8 cellular contexts compared by ENCODE assay signal in the genomic region with DNA sequence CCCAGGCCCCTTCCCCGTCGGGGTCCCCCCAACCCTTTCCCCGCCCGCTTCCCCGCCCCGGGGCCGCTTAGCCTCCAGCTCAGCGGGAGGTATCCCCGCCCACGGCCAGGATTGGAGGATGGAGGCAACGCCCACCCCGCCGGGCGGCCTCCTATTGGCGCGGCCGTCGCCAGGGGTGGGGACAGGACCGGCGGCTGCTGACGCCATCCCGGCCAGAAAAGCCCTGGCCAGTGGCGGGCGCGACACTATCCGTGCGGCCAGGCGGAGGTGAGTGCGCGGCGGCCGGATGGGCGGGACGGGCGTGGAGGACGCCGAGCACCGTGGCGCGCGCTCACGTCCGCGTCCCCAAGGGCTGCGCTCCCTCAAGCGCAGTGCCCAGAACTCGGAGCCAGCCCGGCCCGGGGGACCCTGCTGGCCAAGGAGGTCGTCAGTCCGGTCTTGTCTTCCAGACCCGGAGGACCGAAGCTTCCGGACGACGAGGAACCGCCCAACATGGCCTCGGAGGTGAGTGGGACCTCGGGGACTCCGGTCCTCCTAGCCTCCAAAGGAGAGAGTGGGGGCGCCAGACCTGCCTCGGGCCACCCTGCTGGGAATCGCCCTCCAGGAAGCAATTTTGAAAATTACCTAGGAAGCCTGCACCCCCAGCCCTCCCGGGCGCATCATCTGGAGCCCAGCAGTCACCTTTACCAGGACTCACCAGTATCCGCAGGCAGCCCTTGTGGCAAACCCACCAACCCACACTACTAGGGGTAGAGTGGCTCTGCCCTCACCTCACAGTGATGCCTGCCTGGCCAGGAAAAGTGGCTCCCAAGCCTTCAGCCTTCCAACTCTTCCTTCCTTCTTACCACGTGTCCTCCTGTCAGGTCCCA. TPM values are rescaled to one million over a fixed set of nuclear protein-coding genes. Genes with fewer than 3 reads are reported as not detected.
DNase-seq lines count a peak whose midpoint lies in the region; ATAC-seq, FAIRE-seq and TF ChIP-seq lines count a peak whose summit lies in the region.

Gene ASL, plus strand, starts transcription at position 230 of the 869 bp plus-strand sequence. Its CDS starts 263 bp downstream, at position 493.

- peak within 1 kb of the TSS; percentile 62 for H4K5ac ChIP-seq in H1 (ENCODE audit: insufficient read length, low read depth, low read length)
- no peak within 1 kb of the TSS for H4K5ac ChIP-seq in mesendoderm (ENCODE audit: low read length)

- H3K23ac ChIP-seq in H1 (ENCODE audit: insufficient read length) (no peak within 1 kb of the TSS), mesendoderm (ENCODE audit: low read length) (peak within 1 kb of the TSS; percentile 80)

- H3K36me3 Mint-ChIP-seq in activated CD8-positive, alpha-beta memory T cell treated with anti-CD3 and anti-CD28 coated beads, Interleukin-2, amount 10 ng/mL, durations not matched to agents 7 days and 5 days, result no peaks in the 10 kb centered on the region

- peaks cover 20% of the 10 kb centered on the region for H3K4me1 Mint-ChIP-seq in activated CD8-positive, alpha-beta memory T cell treated with anti-CD3 and anti-CD28 coated beads, Interleukin-2, amount 10 ng/mL, durations not matched to agents 7 days and 5 days

- 0 out of 2 replicates have a peak within 1 kb of the TSS, but pooled peaks have one; percentile 42 for H2AFZ ChIP-seq in H1 (ENCODE audit: low read length)

- H3K4me3 Mint-ChIP-seq in activated CD8-positive, alpha-beta memory T cell treated with anti-CD3 and anti-CD28 coated beads, Interleukin-2, amount 10 ng/mL, durations not matched to agents 7 days and 5 days, result peak within 1 kb of the TSS; percentile 80

- peak within 1 kb of the TSS; percentile 80; the same call in 1 of the 2 replicates for H2BK5ac ChIP-seq in H1 (ENCODE audit: low read depth, low read length)
- no peak within 1 kb of the TSS for H2BK5ac ChIP-seq in mesendoderm (ENCODE audit: low read length)

- TF ChIP-seq CTCF in H1 (IDR thresholded peaks at IDR 0.05; ENCODE audit: control extremely low read depth in 1 of 3, insufficient read depth in 1 of 3, low read depth in 1 of 3, low read length in 3 of 3), result no peak

- H2BK15ac ChIP-seq in H1 (ENCODE audit: low read length), result 0 out of 2 replicates have a peak within 1 kb of the TSS, but pooled peaks have one; percentile 84
- no peak within 1 kb of the TSS for H2BK15ac ChIP-seq in mesendoderm (replicated peaks; ENCODE audit: low read depth)

- no peak within 1 kb of the TSS for H2AK5ac ChIP-seq in H1 (ENCODE audit: low read depth, low read length)
- peak within 1 kb of the TSS; percentile 44 for H2AK5ac ChIP-seq in mesendoderm (ENCODE audit: low read length)

- no peak within 1 kb of the TSS for H2BK12ac ChIP-seq in H1 (ENCODE audit: low read depth, low read length)

- TF ChIP-seq RAD21 in H1 (IDR thresholded peaks at IDR 0.05 in 1 of 2, conservative IDR thresholded peaks at IDR 0.05 in 1 of 2; ENCODE audit: low read depth in 2 of 2, low read length in 2 of 2), result no peak

- H4K8ac ChIP-seq in H1 (ENCODE audit: extremely low read depth, insufficient read depth, low read length) (peak within 1 kb of the TSS; percentile 81; the same call in 1 of the 2 replicates), mesendoderm (ENCODE audit: low read depth, low read length) (no peak within 1 kb of the TSS)

- H4K91ac ChIP-seq in H1 (replicated peaks; ENCODE audit: insufficient read length, low read length), result no peak within 1 kb of the TSS

- H3K36me3 ChIP-seq in H1 (ENCODE audit: control insufficient read depth in 2 of 4, insufficient read depth in 4 of 4, low read length in 3 of 4) (0 out of 8 replicates have a peak, but pooled peaks cover 0 to 4% (median 0%) of the 10 kb centered on the region in 4 experiments), mesendoderm (ENCODE audit: control insufficient read depth, insufficient read depth, low read length) (no peaks in the 10 kb centered on the region)

- H3K18ac ChIP-seq in H1 (ENCODE audit: extremely low read depth, low read length), result peak within 1 kb of the TSS; percentile 78
- H3K18ac ChIP-seq in mesendoderm (ENCODE audit: low read length), result no peak within 1 kb of the TSS

- no peak within 1 kb of the TSS for H2BK20ac ChIP-seq in H1 (ENCODE audit: low read length)

- DNase-seq in COLO668 (lab: John Stamatoyannopoulos, UW; ENCODE audit: unreplicated experiment) (peak; percentile 97), HS-27A (ENCODE audit: low read depth) (peak; percentile 59), NOMO-1 treated with DMSO at 0.1 percent for 48 hours (lab: John Stamatoyannopoulos, UW; ENCODE audit: unreplicated experiment) (peak; percentile 87), H1 (ENCODE audit: low read depth in 1 of 2, low spot score in 2 of 2) (peak; percentile 61 to 99), mesendoderm (peak; percentile 94)
- peak; percentile 92 for DNase-seq in activated CD8-positive, alpha-beta memory T cell treated with anti-CD3 and anti-CD28 coated beads, Interleukin-2, amount 10 ng/mL, durations not matched to agents 7 days and 5 days
- peak; percentile 82 for DNase-seq in stimulated activated CD8-positive, alpha-beta memory T cell treated with anti-CD3 and anti-CD28 coated beads, Interleukin-12 subunit alpha, Interleukin-12 subunit beta, amount 100 ng/mL, for 4 hours (ENCODE audit: low read depth)

- POLR2A ChIA-PET in H1 (lab: Charles Lee; ENCODE audit: partially characterized antibody), result interaction anchor here (0.6 to 2.7 kb wide), 19 partner anchors 8 to 422 kb away, joined by 3 to 11 read pairs (median 4); partner anchors contain the start of gene CRCP

- CTCF ChIA-PET in activated CD8-positive, alpha-beta memory T cell treated with anti-CD3 and anti-CD28 coated beads, Interleukin-2, amount 10 ng/mL, durations not matched to agents 7 days and 5 days (lab: Charles Lee), result no interaction called here
- CTCF ChIA-PET in H1 (lab: Charles Lee; ENCODE audit: partially characterized antibody), result no interaction called here

- H3K27ac ChIP-seq in H1 (ENCODE audit: low read depth, low read length), result peak within 1 kb of the TSS; percentile 72; the same call in 1 of the 2 replicates
- H3K27ac ChIP-seq in mesendoderm (ENCODE audit: low read depth, low read length), result no peak within 1 kb of the TSS

- WGBS in H1 (ENCODE audit: extremely low coverage in 1 of 2, insufficient coverage in 1 of 2, insufficient read length in 1 of 2, insufficient replicate concordance in 2 of 2, low coverage in 1 of 2, low lambda C conversion rate in 2 of 2, missing lambda C conversion rate in 1 of 2), 2 experiments, result 2% methylated on average over 32 of the region's 67 CpGs; no CpG with 5 or more reads in 1 of the 2 experiments
- no CpG with 5 or more reads among the region's 67 CpGs for WGBS in mesendoderm (ENCODE audit: extremely low coverage, insufficient coverage, low lambda C conversion rate)

- FAIRE-seq in H1 (lab: Jason Lieb, UNC), result no peak

- no peak within 1 kb of the TSS for H3K14ac ChIP-seq in H1 (ENCODE audit: insufficient read length)

- no peaks in the 10 kb centered on the region for H3K9me3 ChIP-seq in H1 (ENCODE audit: insufficient read depth in 2 of 2, low read depth in 1 of 2, low read length in 1 of 2)

- peaks cover 0 to 3% of the 10 kb centered on the region in 2 experiments for H4K20me1 ChIP-seq in H1 (replicated peaks in 1 of 2; ENCODE audit: control insufficient read depth in 1 of 2, insufficient read depth in 2 of 2, low read length in 2 of 2)

- peak within 1 kb of the TSS; percentile 74 for H3K27ac Mint-ChIP-seq in activated CD8-positive, alpha-beta memory T cell treated with anti-CD3 and anti-CD28 coated beads, Interleukin-2, amount 10 ng/mL, durations not matched to agents 7 days and 5 days

- no peak within 1 kb of the TSS for H3K4ac ChIP-seq in H1 (replicated peaks; ENCODE audit: insufficient read length, low read depth, low read length)
- H3K4ac ChIP-seq in mesendoderm (ENCODE audit: low read depth, low read length), result no peak within 1 kb of the TSS

- H2BK120ac ChIP-seq in H1 (replicated peaks; ENCODE audit: low read depth, low read length), result no peak within 1 kb of the TSS
- no peak within 1 kb of the TSS for H2BK120ac ChIP-seq in mesendoderm (ENCODE audit: low read depth, low read length)

- H3K4me1 ChIP-seq in H1 (replicated peaks in 1 of 4; ENCODE audit: control insufficient read depth in 3 of 4, insufficient read depth in 4 of 4, low read length in 3 of 4) (peaks cover 0 to 10% (median 6%) of the 10 kb centered on the region in 4 experiments; a peak in 4 of 7 replicates), mesendoderm (ENCODE audit: control insufficient read depth, low read depth, low read length) (peaks cover 3% of the 10 kb centered on the region)

- no peaks in the 10 kb centered on the region for H3K9me3 Mint-ChIP-seq in activated CD8-positive, alpha-beta memory T cell treated with anti-CD3 and anti-CD28 coated beads, Interleukin-2, amount 10 ng/mL, durations not matched to agents 7 days and 5 days (ENCODE audit: low read depth)

- H3K79me1 ChIP-seq in H1 (ENCODE audit: low read depth, low read length), result peaks cover 2% of the 10 kb centered on the region; the same call in 1 of the 2 replicates
- H3K79me1 ChIP-seq in mesendoderm (ENCODE audit: low read length), result peaks cover 5% of the 10 kb centered on the region

- H3K27me3 ChIP-seq in H1 (replicated peaks in 1 of 4; ENCODE audit: control insufficient read depth in 3 of 4, extremely low read depth in 1 of 4, insufficient read depth in 3 of 4, low read length in 3 of 4) (no peaks in the 10 kb centered on the region), mesendoderm (ENCODE audit: insufficient read depth, low read length, poor library complexity) (no peaks in the 10 kb centered on the region)

- TF ChIP-seq EP300 in H1 (IDR thresholded peaks at IDR 0.05; ENCODE audit: borderline replicate concordance in 1 of 2, low read depth in 2 of 2, low read length in 2 of 2), result 0 out of 3 replicates have a peak, but pooled peaks of 1 of the 2 experiments have one; percentile 45

- H3K79me2 ChIP-seq in H1 (ENCODE audit: control insufficient read depth in 1 of 2, insufficient read depth in 2 of 2, low read length in 2 of 2) (0 out of 4 replicates have a peak, but pooled peaks cover 0 to 5% of the 10 kb centered on the region in 2 experiments), mesendoderm (ENCODE audit: control insufficient read depth, insufficient read depth, low read length) (no peaks in the 10 kb centered on the region)

- H3K4me2 ChIP-seq in H1 (ENCODE audit: insufficient read depth in 1 of 2, low read depth in 2 of 2, low read length in 2 of 2), result peak within 1 kb of the TSS; percentile 93 to 95
- peak within 1 kb of the TSS; percentile 98 for H3K4me2 ChIP-seq in mesendoderm (ENCODE audit: low read length)

- peak; percentile 98 for ATAC-seq in GM19468 (IDR thresholded peaks at IDR 0.05; ENCODE audit: extremely low read depth, unreplicated experiment)
- ATAC-seq in activated CD8-positive, alpha-beta memory T cell treated with anti-CD3 and anti-CD28 coated beads, Interleukin-2, amount 10 ng/mL, durations not matched to agents 7 days and 5 days, result peak; percentile 98

- H3K4me3 ChIP-seq in H1 (ENCODE audit: extremely low read depth in 1 of 4, insufficient read depth in 2 of 4, low read depth in 3 of 4, low read length in 4 of 4) (peak within 1 kb of the TSS; percentile 81 to 100 (median 84)), mesendoderm (ENCODE audit: low read length) (peak within 1 kb of the TSS; percentile 93)

- H3K9ac ChIP-seq in H1 (replicated peaks in 1 of 4; ENCODE audit: extremely low read depth in 1 of 4, low read depth in 3 of 4, low read length in 3 of 4) (peak within 1 kb of the TSS; percentile 66 to 83 (median 77)), mesendoderm (ENCODE audit: low read length) (peak within 1 kb of the TSS; percentile 87)

- peak; percentile 84 to 91 for TF ChIP-seq POLR2A in H1 (IDR thresholded peaks at IDR 0.05; ENCODE audit: control extremely low read depth in 1 of 2, low read depth in 2 of 2, low read length in 2 of 2)

- no peaks in the 10 kb centered on the region for H3K27me3 Mint-ChIP-seq in activated CD8-positive, alpha-beta memory T cell treated with anti-CD3 and anti-CD28 coated beads, Interleukin-2, amount 10 ng/mL, durations not matched to agents 7 days and 5 days

- H3K56ac ChIP-seq in H1 (replicated peaks; ENCODE audit: insufficient read length, low read depth, low read length) (no peak within 1 kb of the TSS), mesendoderm (ENCODE audit: low read length) (peak within 1 kb of the TSS; percentile 92)

- peaks cover 7% of the 10 kb centered on the region; the same call in 1 of the 2 replicates for H3K23me2 ChIP-seq in H1 (ENCODE audit: low read depth, low read length)

RNA-seq across cellular contexts. Expression of gene ASL, which starts in this region (rescaled TPM):
- total RNA-seq in activated CD8-positive, alpha-beta memory T cell treated with anti-CD3 and anti-CD28 coated beads, Interleukin-2, amount 10 ng/mL, durations not matched to agents 7 days and 5 days, result 10 to 100 TPM; 30.1 to 36.7 TPM
- total RNA-seq in H1 (2021; fragmentation: NEBNext Ultra II Directional; extraction: Animal tissue kit (Norgen Biotek cat#: 25700)), result 23.3 and 23.4 TPM in 2 replicates
- polyA plus RNA-seq in H1 (2011; rRNA removed), result 35.3 and 44.9 TPM in 2 replicates
- 40.5 TPM for polyA plus RNA-seq in H1 (2011; cell fraction: cytosol; rRNA removed)
- polyA plus RNA-seq in H1 (2011; cell fraction: nucleus; rRNA removed), result 94.7 TPM
- polyA plus RNA-seq in H1 (2012, experiment 1 of 2), result 27.1 to 38.6 TPM (median 35.5 TPM) in 4 replicates
- 62.0 TPM for polyA plus RNA-seq in H1 (2012, experiment 2 of 2)
- 16.1 TPM for polyA plus RNA-seq in H1 (2013, experiment 1 of 2)
- polyA plus RNA-seq in H1 (2013, experiment 2 of 2), result 14.4 TPM
- 19.5 and 23.7 TPM in 2 replicates for polyA minus RNA-seq in H1 (2011; rRNA and poly(A)+ RNA removed)
- 17.3 TPM for polyA minus RNA-seq in H1 (2011; cell fraction: cytosol; rRNA and poly(A)+ RNA removed)
- polyA minus RNA-seq in H1 (2011; cell fraction: nucleus; rRNA and poly(A)+ RNA removed), result 25.6 TPM
- 14.5 TPM for polyA plus RNA-seq in mesendoderm (2013, experiment 1 of 2)
- 14.9 TPM for polyA plus RNA-seq in mesendoderm (2013, experiment 2 of 2)
